Comparison of ENCODE assay signal across 8 cellular contexts in genomic region chr17:49851387-49852291, GRCh38. TPM values are rescaled to one million over a fixed set of nuclear protein-coding genes. Genes with fewer than 3 reads are reported as not detected.
DNase-seq lines count a peak whose midpoint lies in the region; ATAC-seq and TF ChIP-seq lines count a peak whose summit lies in the region.

No MANE protein-coding gene starts in this region.

- H3K4me3 Mint-ChIP-seq in activated naive CD8-positive, alpha-beta T cell treated with anti-CD3 and anti-CD28 coated beads, Interleukin-2, amount 10 ng/mL, durations not matched to agents 7 days and 5 days = peak overlapping the region; percentile 85

- WGBS in psoas muscle, 3 donors = 7 to 10% (median 8%) methylated on average over 52 to 55 of the region's 55 CpGs

- H3K9ac ChIP-seq in BLaER1 treated with 17β-estradiol and CSF1 and Interleukin-3, amounts not matched to agents 10 nM and 100 nM = peak overlapping the region; percentile 84 to 93 (median 87)
- H3K9ac ChIP-seq in SU-DHL-6 (ENCODE audit: low read length) = no peak overlapping the region

- H3K27ac Mint-ChIP-seq in activated naive CD8-positive, alpha-beta T cell treated with anti-CD3 and anti-CD28 coated beads, Interleukin-2, amount 10 ng/mL, durations not matched to agents 7 days and 5 days = peak overlapping the region; percentile 90

- H3K4me1 ChIP-seq in BLaER1 treated with 17β-estradiol and CSF1 and Interleukin-3, amounts not matched to agents 10 nM and 100 nM = peaks cover 42 to 85% (median 78%) of the 10 kb centered on the region in 10 experiments
- H3K4me1 ChIP-seq in psoas muscle (peaks cover 11% of the 10 kb centered on the region), upper lobe of right lung (peaks cover 13% of the 10 kb centered on the region)

- peaks cover 7% of the 10 kb centered on the region for H3K27me3 Mint-ChIP-seq in activated naive CD8-positive, alpha-beta T cell treated with anti-CD3 and anti-CD28 coated beads, Interleukin-2, amount 10 ng/mL, durations not matched to agents 7 days and 5 days

- no peaks in the 10 kb centered on the region for H3K36me3 Mint-ChIP-seq in activated naive CD8-positive, alpha-beta T cell treated with anti-CD3 and anti-CD28 coated beads, Interleukin-2, amount 10 ng/mL, durations not matched to agents 7 days and 5 days

- peaks cover 18% of the 10 kb centered on the region for H3K4me1 Mint-ChIP-seq in activated naive CD8-positive, alpha-beta T cell treated with anti-CD3 and anti-CD28 coated beads, Interleukin-2, amount 10 ng/mL, durations not matched to agents 7 days and 5 days

- peak; percentile 57 for DNase-seq in HT1080 (ENCODE audit: low read depth)
- peak; percentile 76 for DNase-seq in activated naive CD8-positive, alpha-beta T cell treated with anti-CD3 and anti-CD28 coated beads, Interleukin-2, amount 10 ng/mL, durations not matched to agents 7 days and 5 days
- peak; percentile 89 for DNase-seq in left ventricle myocardium superior
- DNase-seq in psoas muscle = peak; percentile 76 to 87
- peak; percentile 90 for DNase-seq in upper lobe of right lung

- H3K9me3 ChIP-seq in BLaER1 treated with 17β-estradiol and CSF1 and Interleukin-3, amounts not matched to agents 10 nM and 100 nM (replicated peaks in 1 of 11) = no peaks in the 10 kb centered on the region
- H3K9me3 ChIP-seq in SU-DHL-6 (ENCODE audit: insufficient read depth, low read length) (no peaks in the 10 kb centered on the region), psoas muscle (no peaks in the 10 kb centered on the region), upper lobe of right lung (no peaks in the 10 kb centered on the region)

- no peaks in the 10 kb centered on the region for H3F3A ChIP-seq in SU-DHL-6 (ENCODE audit: insufficient read depth)

- peak; percentile 61 for ATAC-seq in activated naive CD8-positive, alpha-beta T cell treated with anti-CD3 and anti-CD28 coated beads, Interleukin-2, amount 10 ng/mL, durations not matched to agents 7 days and 5 days (ENCODE audit: low read depth)
- ATAC-seq in left ventricle myocardium superior (peak; percentile 83), psoas muscle (peak; percentile 72 to 89 (median 79)), upper lobe of right lung (peak; percentile 85), GM18502 (IDR thresholded peaks at IDR 0.05; ENCODE audit: poor library complexity, unreplicated experiment) (no peak)

- no peaks in the 10 kb centered on the region for H3K79me2 ChIP-seq in SU-DHL-6 (ENCODE audit: insufficient read depth, low read length)

- H3K9me3 Mint-ChIP-seq in activated naive CD8-positive, alpha-beta T cell treated with anti-CD3 and anti-CD28 coated beads, Interleukin-2, amount 10 ng/mL, durations not matched to agents 7 days and 5 days = no peaks in the 10 kb centered on the region

- no peak overlapping the region for H2AFZ ChIP-seq in SU-DHL-6 (ENCODE audit: low read depth, low read length, severe bottlenecking)

- peak overlapping the region; percentile 55 to 72 (median 62) for H3K4me3 ChIP-seq in BLaER1 treated with 17β-estradiol and CSF1 and Interleukin-3, amounts not matched to agents 10 nM and 100 nM
- no peak overlapping the region for H3K4me3 ChIP-seq in SU-DHL-6 (ENCODE audit: insufficient read depth, low read length, poor library complexity, severe bottlenecking)
- H3K4me3 ChIP-seq in psoas muscle = peak overlapping the region; percentile 69
- H3K4me3 ChIP-seq in upper lobe of right lung = peak overlapping the region; percentile 58

- H3K36me3 ChIP-seq in BLaER1 treated with 17β-estradiol and CSF1 and Interleukin-3, amounts not matched to agents 10 nM and 100 nM = peaks cover 0 to 7% (median 4%) of the 10 kb centered on the region in 11 experiments; a peak in 2 of 22 replicates
- H3K36me3 ChIP-seq in SU-DHL-6 (ENCODE audit: low read length) (no peaks in the 10 kb centered on the region), psoas muscle (ENCODE audit: insufficient read depth in 1 of 2, low read depth in 1 of 2) (no peaks in the 10 kb centered on the region), upper lobe of right lung (no peaks in the 10 kb centered on the region)

- peak overlapping the region; percentile 80 to 97 (median 91) for H3K4me2 ChIP-seq in BLaER1 treated with 17β-estradiol and CSF1 and Interleukin-3, amounts not matched to agents 10 nM and 100 nM
- peak overlapping the region; percentile 46 for H3K4me2 ChIP-seq in SU-DHL-6 (ENCODE audit: low read depth, low read length, poor library complexity, severe bottlenecking)

- POLR2A ChIA-PET in activated naive CD8-positive, alpha-beta T cell treated with anti-CD3 and anti-CD28 coated beads, Interleukin-2, amount 10 ng/mL, durations not matched to agents 7 days and 5 days (lab: Charles Lee) = interaction anchor here (0.7 to 1.3 kb wide), 2 partner anchors 59 to 63 kb away, joined by 4 to 5 read pairs; partner anchors contain the start of gene KAT7

- no peaks in the 10 kb centered on the region for H3K9me2 ChIP-seq in SU-DHL-6 (replicated peaks; ENCODE audit: insufficient read depth, low read length)

- H4K20me1 ChIP-seq in BLaER1 treated with 17β-estradiol and CSF1 and Interleukin-3, amounts not matched to agents 10 nM and 100 nM = no peaks in the 10 kb centered on the region
- H4K20me1 ChIP-seq in SU-DHL-6 (ENCODE audit: low read depth, low read length) = no peaks in the 10 kb centered on the region

- TF ChIP-seq CTCF in SU-DHL-6 (IDR thresholded peaks at IDR 0.05; ENCODE audit: insufficient read depth, low read length, poor library complexity, severe bottlenecking) = peak; percentile 36
- peak; percentile 74 for TF ChIP-seq CTCF in psoas muscle (IDR thresholded peaks at IDR 0.05)
- peak; percentile 71 for TF ChIP-seq CTCF in upper lobe of right lung (IDR thresholded peaks at IDR 0.05)

- H3K27ac ChIP-seq in BLaER1 treated with 17β-estradiol and CSF1 and Interleukin-3, amounts not matched to agents 10 nM and 100 nM = peak overlapping the region; percentile 71 to 99 (median 95)
- H3K27ac ChIP-seq in SU-DHL-6 (ENCODE audit: low read depth, low read length) (no peak overlapping the region), psoas muscle (peak overlapping the region; percentile 51), upper lobe of right lung (peak overlapping the region; percentile 47)

- H3K27me3 ChIP-seq in BLaER1 treated with 17β-estradiol and CSF1 and Interleukin-3, amounts not matched to agents 10 nM and 100 nM = no peaks in the 10 kb centered on the region
- H3K27me3 ChIP-seq in SU-DHL-6 (ENCODE audit: low read length) (no peaks in the 10 kb centered on the region), psoas muscle (ENCODE audit: insufficient read depth in 3 of 3, low read length in 2 of 3) (no peaks in the 10 kb centered on the region), upper lobe of right lung (no peaks in the 10 kb centered on the region)

- intact Hi-C loops in left ventricle myocardium superior (cut with micrococcal nuclease) (no loop called here), psoas muscle (cut with DNase I) (loop anchor here (2.0 to 5.0 kb wide), 4 partner anchors 124 to 285 kb away; partner anchors contain the start of gene SLC35B1 (in 2 of the 2)), upper lobe of right lung (cut with DNase I) (no loop called here)

RNA-seq across cellular contexts. Expression of gene TAC4, which starts 3.8 kb away (rescaled TPM):
- total RNA-seq in HT1080 (2014; rRNA removed; shearing (Covaris generic)) = 0.20 TPM in 1 of 2 replicates, not detected in the other
- not detected in 2 replicates for polyA plus RNA-seq in HT1080 (2015; cell fraction: cytosol; rRNA removed)
- polyA plus RNA-seq in HT1080 (2015; cell fraction: nucleus; rRNA removed) = not detected in 2 replicates
- total RNA-seq in activated naive CD8-positive, alpha-beta T cell treated with anti-CD3 and anti-CD28 coated beads, Interleukin-2, amount 10 ng/mL, durations not matched to agents 7 days and 5 days = not detected
- total RNA-seq in left ventricle myocardium superior (not detected), psoas muscle (not detected), upper lobe of right lung (not detected)
- polyA plus RNA-seq in psoas muscle = not detected

Comparison
In these comparisons a context has a peak if more than half of its experiments do, and no peak if none do; other contexts are left out.
1. intact Hi-C loops: an anchor here in psoas muscle (2.0 to 5.0 kb wide); none called in left ventricle myocardium superior and upper lobe of right lung.